Comparison of ENCODE assay signal across 19 cellular contexts in genomic region chr19:4832776-4833175, GRCh38. TPM values are rescaled to one million over a fixed set of nuclear protein-coding genes. Genes with fewer than 3 reads are reported as not detected.
DNase-seq lines count a peak whose midpoint lies in the region; ATAC-seq and TF ChIP-seq lines count a peak whose summit lies in the region.
"Had no signal": no experiment of that assay in that cellular context is flagged by ENCODE, and none has a peak within 500 bp of the region (broad histone marks: within the 10 kb centered on the region; RNA-seq: fewer than 3 reads in every experiment).

No MANE protein-coding gene starts in this region.

- POLR2A ChIA-PET in CD8-positive, alpha-beta memory T cell (lab: Charles Lee): no interaction called here
- POLR2A ChIA-PET in activated CD8-positive, alpha-beta T cell treated with anti-CD3 and anti-CD28 coated beads, Interleukin-2, amount 10 ng/mL, durations not matched to agents 7 days and 5 days (lab: Charles Lee): no interaction called here

- peaks cover 23 to 36% (median 27%) of the 10 kb centered on the region in 3 donors for H3K4me1 Mint-ChIP-seq in CD8-positive, alpha-beta memory T cell
- H3K4me1 Mint-ChIP-seq in activated CD8-positive, alpha-beta T cell treated with anti-CD3 and anti-CD28 coated beads, Interleukin-2, amount 10 ng/mL, durations not matched to agents 7 days and 5 days (ENCODE audit: low read depth): peaks cover 25% of the 10 kb centered on the region
- peaks cover 22 to 36% (median 30%) of the 10 kb centered on the region in 3 donors for H3K4me1 Mint-ChIP-seq in naive B cell

- ATAC-seq in activated CD8-positive, alpha-beta T cell treated with anti-CD3 and anti-CD28 coated beads, Interleukin-2, amount 10 ng/mL, durations not matched to agents 7 days and 5 days: no peak
- ATAC-seq in naive B cell (ENCODE audit: low read depth in 2 of 2): no peak
- ATAC-seq: HCT116, heart left ventricle, sciatic nerve had no signal

- in situ Hi-C loops in brain microvascular endothelial cell (cut with HindIII; ENCODE audit: low pct_ligation_motif_present, low sequenced_read_pairs): no loop called here

- CTCF ChIA-PET in CD8-positive, alpha-beta memory T cell (lab: Charles Lee): interaction anchor here (0.7 to 0.9 kb wide), 2 partner anchors 23 to 40 kb away, joined by 3 to 4 read pairs; no protein-coding TSS in a partner anchor
- CTCF ChIA-PET in activated CD8-positive, alpha-beta T cell treated with anti-CD3 and anti-CD28 coated beads, Interleukin-2, amount 10 ng/mL, durations not matched to agents 7 days and 5 days (lab: Charles Lee): interaction anchor here (1.4 kb wide), 1 partner anchor 19 kb away, joined by 3 read pairs; no protein-coding TSS in a partner anchor

- H3K4me1 ChIP-seq in BLaER1 treated with 17β-estradiol and CSF1 and Interleukin-3, amounts not matched to agents 10 nM and 100 nM: peaks cover 30 to 51% (median 40%) of the 10 kb centered on the region in 10 experiments
- peaks cover 18% of the 10 kb centered on the region for H3K4me1 ChIP-seq in CD8-positive, alpha-beta memory T cell (ENCODE audit: insufficient read depth, low read length)

- H3K4me2 ChIP-seq in BLaER1 treated with 17β-estradiol and CSF1 and Interleukin-3, amounts not matched to agents 10 nM and 100 nM: peak overlapping the region in 6 of 11 experiments; percentile 80 to 98 (median 91); a peak in 4 of 22 replicates

- H3K36me3 ChIP-seq in BLaER1 treated with 17β-estradiol and CSF1 and Interleukin-3, amounts not matched to agents 10 nM and 100 nM: peaks cover 2 to 18% (median 10%) of the 10 kb centered on the region in 11 experiments
- H3K36me3 ChIP-seq in CD8-positive, alpha-beta memory T cell (ENCODE audit: insufficient read depth, low read length): no peaks in the 10 kb centered on the region
- H3K36me3 ChIP-seq in brain microvascular endothelial cell (replicated peaks): peaks cover 4% of the 10 kb centered on the region

- no peak overlapping the region for H3K27ac ChIP-seq in BLaER1 treated with 17β-estradiol and CSF1 and Interleukin-3, amounts not matched to agents 10 nM and 100 nM
- H3K27ac ChIP-seq in CD8-positive, alpha-beta memory T cell (ENCODE audit: low read depth, low read length): no peak overlapping the region
- no peak overlapping the region for H3K27ac ChIP-seq in brain microvascular endothelial cell

- no peaks in the 10 kb centered on the region for H3K27me3 ChIP-seq in BLaER1 treated with 17β-estradiol and CSF1 and Interleukin-3, amounts not matched to agents 10 nM and 100 nM
- no peaks in the 10 kb centered on the region for H3K27me3 ChIP-seq in CD8-positive, alpha-beta memory T cell (ENCODE audit: insufficient read depth, low read length, poor library complexity, severe bottlenecking)
- H3K27me3 ChIP-seq in brain microvascular endothelial cell (replicated peaks): no peaks in the 10 kb centered on the region
- H3K27me3 ChIP-seq: heart left ventricle had no signal

- peak overlapping the region; percentile 59 to 95 (median 72) for H3K4me3 Mint-ChIP-seq in CD8-positive, alpha-beta memory T cell
- H3K4me3 Mint-ChIP-seq in activated CD8-positive, alpha-beta T cell treated with anti-CD3 and anti-CD28 coated beads, Interleukin-2, amount 10 ng/mL, durations not matched to agents 7 days and 5 days: peak overlapping the region; percentile 54
- H3K4me3 Mint-ChIP-seq in naive B cell: peak overlapping the region; percentile 12 to 97 (median 76)

- no peak for TF ChIP-seq CTCF in brain microvascular endothelial cell (IDR thresholded peaks at IDR 0.05; ENCODE audit: low read depth, low read length, missing control alignments)

- no peaks in the 10 kb centered on the region for H3K9me3 Mint-ChIP-seq in CD8-positive, alpha-beta memory T cell
- H3K9me3 Mint-ChIP-seq in activated CD8-positive, alpha-beta T cell treated with anti-CD3 and anti-CD28 coated beads, Interleukin-2, amount 10 ng/mL, durations not matched to agents 7 days and 5 days (ENCODE audit: insufficient read depth): no peaks in the 10 kb centered on the region
- no peaks in the 10 kb centered on the region for H3K9me3 Mint-ChIP-seq in naive B cell

- no peak overlapping the region for H3K9ac ChIP-seq in BLaER1 treated with 17β-estradiol and CSF1 and Interleukin-3, amounts not matched to agents 10 nM and 100 nM

- DNase-seq in CD8-positive, alpha-beta memory T cell: no peak
- DNase-seq in activated CD8-positive, alpha-beta T cell treated with anti-CD3 and anti-CD28 coated beads, Interleukin-2, amount 10 ng/mL, durations not matched to agents 7 days and 5 days: no peak
- DNase-seq in naive B cell (no peak), germinal center (ENCODE audit: low spot score) (no peak), brain microvascular endothelial cell (no peak), HCEC 1CT (no peak), SHP77 (lab: John Stamatoyannopoulos, UW) (no peak)
- DNase-seq: activated CD4-positive, alpha-beta T cell treated with anti-CD3 and anti-CD28 coated beads, Interleukin-2, amount 50 U/mL, for 1 hour; activated gamma-delta T cell; DMS153; heart left ventricle; NCI-H1694; NCI-H446; Right ventricle myocardium superior; stimulated activated CD4-positive, alpha-beta T cell treated with anti-CD3 and anti-CD28 coated beads, Interleukin-2, amount 100 ng/mL, for 24 hours had no signal

- no peaks in the 10 kb centered on the region for H3K9me3 ChIP-seq in BLaER1 treated with 17β-estradiol and CSF1 and Interleukin-3, amounts not matched to agents 10 nM and 100 nM (replicated peaks in 1 of 11)
- no peaks in the 10 kb centered on the region for H3K9me3 ChIP-seq in CD8-positive, alpha-beta memory T cell (ENCODE audit: low read length)
- H3K9me3 ChIP-seq: heart left ventricle had no signal

- H3K36me3 Mint-ChIP-seq in CD8-positive, alpha-beta memory T cell: peaks cover 0 to 7% (median 2%) of the 10 kb centered on the region in 3 donors
- H3K36me3 Mint-ChIP-seq in activated CD8-positive, alpha-beta T cell treated with anti-CD3 and anti-CD28 coated beads, Interleukin-2, amount 10 ng/mL, durations not matched to agents 7 days and 5 days (ENCODE audit: low read depth): peaks cover 10% of the 10 kb centered on the region
- H3K36me3 Mint-ChIP-seq in naive B cell: no peaks in the 10 kb centered on the region

- peak overlapping the region in 7 of 8 donors; percentile 45 to 96 (median 72) for H3K27ac Mint-ChIP-seq in CD8-positive, alpha-beta memory T cell
- H3K27ac Mint-ChIP-seq in activated CD8-positive, alpha-beta T cell treated with anti-CD3 and anti-CD28 coated beads, Interleukin-2, amount 10 ng/mL, durations not matched to agents 7 days and 5 days: no peak overlapping the region
- H3K27ac Mint-ChIP-seq in naive B cell: peak overlapping the region; percentile 60 to 96 (median 84)

- H3K27me3 Mint-ChIP-seq in CD8-positive, alpha-beta memory T cell: no peaks in the 10 kb centered on the region
- no peaks in the 10 kb centered on the region for H3K27me3 Mint-ChIP-seq in activated CD8-positive, alpha-beta T cell treated with anti-CD3 and anti-CD28 coated beads, Interleukin-2, amount 10 ng/mL, durations not matched to agents 7 days and 5 days (ENCODE audit: low read depth)
- no peaks in the 10 kb centered on the region for H3K27me3 Mint-ChIP-seq in naive B cell

- H4K20me1 ChIP-seq in BLaER1 treated with 17β-estradiol and CSF1 and Interleukin-3, amounts not matched to agents 10 nM and 100 nM: peaks cover 3 to 32% (median 21%) of the 10 kb centered on the region in 11 experiments; a peak in 14 of 22 replicates

- no peak overlapping the region for H3K4me3 ChIP-seq in BLaER1 treated with 17β-estradiol and CSF1 and Interleukin-3, amounts not matched to agents 10 nM and 100 nM
- no peak overlapping the region for H3K4me3 ChIP-seq in CD8-positive, alpha-beta memory T cell (ENCODE audit: low read length)
- H3K4me3 ChIP-seq in brain microvascular endothelial cell (ENCODE audit: low read depth, low read length): no peak overlapping the region
- H3K4me3 ChIP-seq: lung had no signal

RNA-seq across cellular contexts. Expression of gene TICAM1, which starts 1.3 kb away (rescaled TPM):
- total RNA-seq in CD8-positive, alpha-beta memory T cell: 10 to 100 TPM; 24.4 to 26.5 TPM
- 13.8 TPM for polyA plus RNA-seq in CD8-positive, alpha-beta memory T cell
- total RNA-seq in activated CD8-positive, alpha-beta T cell treated with anti-CD3 and anti-CD28 coated beads, Interleukin-2, amount 10 ng/mL, durations not matched to agents 7 days and 5 days: 10 to 100 TPM; 14.0 to 15.2 TPM
- polyA plus RNA-seq in naive B cell (ENCODE audit: low read depth in 6 of 6): 10 to 100 TPM in 3 of 6 donors, 1 to 10 TPM in 3; 1.0 to 22.4 (median 9.6) TPM

RNA-seq across cellular contexts. Expression of gene PLIN3, which starts 34.7 kb away (rescaled TPM):
- total RNA-seq in CD8-positive, alpha-beta memory T cell: 10 to 100 TPM; 12.3 to 15.4 TPM
- polyA plus RNA-seq in CD8-positive, alpha-beta memory T cell: 21.6 TPM
- total RNA-seq in activated CD8-positive, alpha-beta T cell treated with anti-CD3 and anti-CD28 coated beads, Interleukin-2, amount 10 ng/mL, durations not matched to agents 7 days and 5 days: 10 to 100 TPM; 27.5 to 32.8 TPM
- 10 to 100 TPM; 35.0 to 57.6 (median 40.4) TPM for polyA plus RNA-seq in naive B cell (ENCODE audit: low read depth in 6 of 6)

RNA-seq across cellular contexts. Expression of gene FEM1A, which starts 41.2 kb away (rescaled TPM):
- 10 to 100 TPM; 25.5 to 26.0 TPM for total RNA-seq in CD8-positive, alpha-beta memory T cell
- 4.3 TPM for polyA plus RNA-seq in CD8-positive, alpha-beta memory T cell
- 10 to 100 TPM; 12.3 to 12.7 TPM for total RNA-seq in activated CD8-positive, alpha-beta T cell treated with anti-CD3 and anti-CD28 coated beads, Interleukin-2, amount 10 ng/mL, durations not matched to agents 7 days and 5 days
- polyA plus RNA-seq in naive B cell (ENCODE audit: low read depth in 6 of 6): 1 to 10 TPM in 5 of 6 donors, under 1 TPM in 1; 0.84 to 5.0 (median 3.2) TPM
